ENCODE assay signal across 20 cellular contexts in genomic region chr15:45616901-45617323, GRCh38. TPM values are rescaled to one million over a fixed set of nuclear protein-coding genes. Genes with fewer than 3 reads are reported as not detected.
DNase-seq lines count a peak whose midpoint lies in the region; ATAC-seq and TF ChIP-seq lines count a peak whose summit lies in the region.
"Had no signal": no experiment of that assay in that cellular context is flagged by ENCODE, and none has a peak within 500 bp of the region (broad histone marks: within the 10 kb centered on the region; RNA-seq: fewer than 3 reads in every experiment).

No MANE protein-coding gene starts in this region.

- POLR2A ChIA-PET in PC-9 (lab: Charles Lee; ENCODE audit: unreplicated experiment), result interaction anchor here (0.7 kb wide), 1 partner anchor 413 kb away, joined by 7 read pairs; no protein-coding TSS in a partner anchor
- POLR2A ChIA-PET in CD8-positive, alpha-beta T cell (lab: Charles Lee), result interaction anchor here (1.0 kb wide), 1 partner anchor 29 kb away, joined by 3 read pairs; the partner anchor contains the start of gene BLOC1S6

- H4K20me1 ChIP-seq in PC-9 (ENCODE audit: insufficient read depth), result no peaks in the 10 kb centered on the region

- peak; percentile 23 for ATAC-seq in activated CD8-positive, alpha-beta memory T cell treated with anti-CD3 and anti-CD28 coated beads, Interleukin-2, amount 10 ng/mL, durations not matched to agents 7 days and 5 days
- ATAC-seq in esophagus mucosa, result peak; percentile 93
- ATAC-seq in GM19452 (IDR thresholded peaks at IDR 0.05; ENCODE audit: unreplicated experiment), result no peak
- no peak for ATAC-seq in CD8-positive, alpha-beta T cell
- no peak for ATAC-seq in GM19467 (IDR thresholded peaks at IDR 0.05; ENCODE audit: unreplicated experiment)
- ATAC-seq: left lobe of liver had no signal

- no peak overlapping the region for H3K27ac ChIP-seq in PC-9
- no peak overlapping the region for H3K27ac ChIP-seq in CD8-positive, alpha-beta T cell (ENCODE audit: low read depth, low read length)
- H3K27ac ChIP-seq: coronary artery, SK-N-MC, thoracic aorta had no signal

- peaks cover 14% of the 10 kb centered on the region for H3K4me1 ChIP-seq in PC-9 (replicated peaks; ENCODE audit: insufficient read depth)
- H3K4me1 ChIP-seq in CD8-positive, alpha-beta T cell (ENCODE audit: insufficient read depth, low read length), result no peaks in the 10 kb centered on the region

- H3K4me1 Mint-ChIP-seq in activated CD8-positive, alpha-beta memory T cell treated with anti-CD3 and anti-CD28 coated beads, Interleukin-2, amount 10 ng/mL, durations not matched to agents 7 days and 5 days, result peaks cover 11% of the 10 kb centered on the region
- peaks cover 3% of the 10 kb centered on the region for H3K4me1 Mint-ChIP-seq in CD8-positive, alpha-beta T cell (ENCODE audit: low read depth)

- H3K9me2 ChIP-seq in PC-9 (ENCODE audit: insufficient read depth), result no peaks in the 10 kb centered on the region

- peaks cover 12% of the 10 kb centered on the region; the same call in 1 of the 2 replicates for H3F3A ChIP-seq in PC-9 (ENCODE audit: insufficient read depth, low read depth)

- 0 out of 2 replicates have a peak overlapping the region, but pooled peaks have one; percentile 31 for H2AFZ ChIP-seq in PC-9

- no peaks in the 10 kb centered on the region for H3K79me2 ChIP-seq in PC-9 (ENCODE audit: low read depth)

- no peaks in the 10 kb centered on the region for H3K36me3 Mint-ChIP-seq in activated CD8-positive, alpha-beta memory T cell treated with anti-CD3 and anti-CD28 coated beads, Interleukin-2, amount 10 ng/mL, durations not matched to agents 7 days and 5 days
- no peaks in the 10 kb centered on the region for H3K36me3 Mint-ChIP-seq in CD8-positive, alpha-beta T cell
- H3K36me3 Mint-ChIP-seq: activated naive CD8-positive, alpha-beta T cell treated with anti-CD3 and anti-CD28 coated beads for 36 hours; CD14-positive monocyte had no signal

- CTCF ChIA-PET in activated CD8-positive, alpha-beta memory T cell treated with anti-CD3 and anti-CD28 coated beads, Interleukin-2, amount 10 ng/mL, durations not matched to agents 7 days and 5 days (lab: Charles Lee), result interaction anchor here (1.0 to 2.0 kb wide), 5 partner anchors 18 to 188 kb away, joined by 4 to 14 read pairs (median 5); partner anchors contain the start of gene SQOR
- CTCF ChIA-PET in PC-9 (lab: Charles Lee), result interaction anchor here (0.6 kb wide), 1 partner anchor 88 kb away, joined by 3 read pairs; no protein-coding TSS in a partner anchor
- CTCF ChIA-PET in CD8-positive, alpha-beta T cell (lab: Charles Lee), result interaction anchor here (0.7 to 6.4 kb wide), 4 partner anchors 13 to 187 kb away, joined by 3 to 39 read pairs (median 4); partner anchors contain the start of gene SQOR

- H3K27me3 Mint-ChIP-seq in activated CD8-positive, alpha-beta memory T cell treated with anti-CD3 and anti-CD28 coated beads, Interleukin-2, amount 10 ng/mL, durations not matched to agents 7 days and 5 days, result no peaks in the 10 kb centered on the region
- H3K27me3 Mint-ChIP-seq in CD8-positive, alpha-beta T cell (ENCODE audit: low read depth), result no peaks in the 10 kb centered on the region
- H3K27me3 Mint-ChIP-seq: activated naive CD8-positive, alpha-beta T cell treated with anti-CD3 and anti-CD28 coated beads for 36 hours had no signal

- DNase-seq in activated CD8-positive, alpha-beta memory T cell treated with anti-CD3 and anti-CD28 coated beads, Interleukin-2, amount 10 ng/mL, durations not matched to agents 7 days and 5 days, result no peak
- no peak for DNase-seq in activated CD8-positive, alpha-beta memory T cell treated with anti-CD3 and anti-CD28 coated beads, Interleukin-2, amount 50 U/mL, for 48 hours
- peak; percentile 51 to 52 for DNase-seq in PC-9
- DNase-seq in renal cortical epithelial cell (ENCODE audit: low read depth), result peak; percentile 57
- DNase-seq in CD8-positive, alpha-beta T cell, result no peak
- DNase-seq: activated CD4-positive, CD25-positive, alpha-beta regulatory T cell treated with anti-CD3 and anti-CD28 coated beads, Interleukin-2, amount 50 U/mL, for 72 hours; activated naive CD8-positive, alpha-beta T cell treated with anti-CD3 and anti-CD28 coated beads for 36 hours; DMS53; NCI-H1105 treated with DMSO at 0.1 percent for 48 hours; NCI-H2171 treated with DMSO at 0.1 percent for 48 hours; NCI-H82 had no signal

- H3K9me3 ChIP-seq in PC-9 (ENCODE audit: insufficient read depth, low read depth), result no peaks in the 10 kb centered on the region
- H3K9me3 ChIP-seq in CD8-positive, alpha-beta T cell (ENCODE audit: low read length), result no peaks in the 10 kb centered on the region
- H3K9me3 ChIP-seq: thoracic aorta had no signal

- no peak overlapping the region for H3K4me3 Mint-ChIP-seq in activated CD8-positive, alpha-beta memory T cell treated with anti-CD3 and anti-CD28 coated beads, Interleukin-2, amount 10 ng/mL, durations not matched to agents 7 days and 5 days
- no peak overlapping the region for H3K4me3 Mint-ChIP-seq in CD8-positive, alpha-beta T cell
- H3K4me3 Mint-ChIP-seq: activated naive CD8-positive, alpha-beta T cell treated with anti-CD3 and anti-CD28 coated beads for 36 hours; activated T-helper 1 cell treated with anti-CD3 and anti-CD28 coated beads, Interleukin-12 subunit alpha, Interleukin-12 subunit beta, Interleukin-2, Interleukin-4 antibody, amounts not matched to agents 30 ng/mL and 10 ng/mL and 1 ng/mL, durations not matched to agents 14 hours and 24 hours and 36 hours; CD14-positive monocyte had no signal

- no peak overlapping the region for H3K27ac Mint-ChIP-seq in activated CD8-positive, alpha-beta memory T cell treated with anti-CD3 and anti-CD28 coated beads, Interleukin-2, amount 10 ng/mL, durations not matched to agents 7 days and 5 days
- no peak overlapping the region for H3K27ac Mint-ChIP-seq in CD8-positive, alpha-beta T cell
- H3K27ac Mint-ChIP-seq: activated naive CD8-positive, alpha-beta T cell treated with anti-CD3 and anti-CD28 coated beads for 36 hours; activated T-helper 1 cell treated with anti-CD3 and anti-CD28 coated beads, Interleukin-12 subunit alpha, Interleukin-12 subunit beta, Interleukin-2, Interleukin-4 antibody, amounts not matched to agents 30 ng/mL and 10 ng/mL and 1 ng/mL, durations not matched to agents 14 hours and 24 hours and 36 hours; CD14-positive monocyte had no signal

- H3K27me3 ChIP-seq in PC-9 (ENCODE audit: insufficient read depth, low read depth), result no peaks in the 10 kb centered on the region
- no peaks in the 10 kb centered on the region for H3K27me3 ChIP-seq in CD8-positive, alpha-beta T cell (ENCODE audit: insufficient read depth, low read length)

- intact Hi-C loops in PC-9 (cut with micrococcal nuclease; ENCODE audit: unreplicated experiment), result loop anchor here (2.0 to 10.0 kb wide), 3 partner anchors 24 to 492 kb away; partner anchors contain the start of genes DUOX1 and DUOXA1
- intact Hi-C loops in CD8-positive, alpha-beta T cell (cut with DNase I, micrococcal nuclease), result loop anchor here in 1 of 2 experiments (10.0 kb wide), 1 partner anchor 492 kb away; the partner anchor contains the start of genes DUOX1 and DUOXA1

- no peaks in the 10 kb centered on the region for H3K36me3 ChIP-seq in PC-9 (ENCODE audit: low read depth)
- H3K36me3 ChIP-seq in CD8-positive, alpha-beta T cell (ENCODE audit: insufficient read depth, low read length), result no peaks in the 10 kb centered on the region
- H3K36me3 ChIP-seq: thoracic aorta had no signal

- H3K4me2 ChIP-seq in PC-9, result peak overlapping the region; percentile 26; the same call in 1 of the 2 replicates

- no peak overlapping the region for H3K4me3 ChIP-seq in PC-9
- no peak overlapping the region for H3K4me3 ChIP-seq in CD8-positive, alpha-beta T cell (ENCODE audit: low read depth, low read length)
- H3K4me3 ChIP-seq: coronary artery, SK-N-MC, thoracic aorta had no signal

- no TSS peak for BruUV-seq in PC-9 (replicated peaks; lab: Mats Ljungman, UMichigan)

- H3K9me3 Mint-ChIP-seq in activated CD8-positive, alpha-beta memory T cell treated with anti-CD3 and anti-CD28 coated beads, Interleukin-2, amount 10 ng/mL, durations not matched to agents 7 days and 5 days (ENCODE audit: low read depth), result no peaks in the 10 kb centered on the region
- H3K9me3 Mint-ChIP-seq in CD8-positive, alpha-beta T cell, result no peaks in the 10 kb centered on the region
- H3K9me3 Mint-ChIP-seq: activated naive CD8-positive, alpha-beta T cell treated with anti-CD3 and anti-CD28 coated beads for 36 hours; activated T-helper 1 cell treated with anti-CD3 and anti-CD28 coated beads, Interleukin-12 subunit alpha, Interleukin-12 subunit beta, Interleukin-2, Interleukin-4 antibody, amounts not matched to agents 30 ng/mL and 10 ng/mL and 1 ng/mL, durations not matched to agents 14 hours and 24 hours and 36 hours; CD14-positive monocyte had no signal

- no peak for TF ChIP-seq CTCF in PC-9 (conservative IDR thresholded peaks at IDR 0.05)
- TF ChIP-seq CTCF in CD8-positive, alpha-beta T cell (IDR thresholded peaks at IDR 0.05), result no peak

RNA-seq across cellular contexts. Expression of gene SQOR, which starts 17.9 kb away (rescaled TPM):
- total RNA-seq in activated CD8-positive, alpha-beta memory T cell treated with anti-CD3 and anti-CD28 coated beads, Interleukin-2, amount 10 ng/mL, durations not matched to agents 7 days and 5 days, result 10 to 100 TPM; 79.8 to 86.4 TPM
- 40.9 and 42.2 TPM in 2 replicates for total RNA-seq in PC-9 (2021)
- total RNA-seq in esophagus mucosa, result 125 TPM
- 57.4 and 313 TPM in 2 replicates for total RNA-seq in renal cortical epithelial cell
- 10 to 100 TPM; 11.8 to 14.4 TPM for total RNA-seq in CD8-positive, alpha-beta T cell

RNA-seq across cellular contexts. Expression of gene BLOC1S6, which starts 29.7 kb away (rescaled TPM):
- total RNA-seq in activated CD8-positive, alpha-beta memory T cell treated with anti-CD3 and anti-CD28 coated beads, Interleukin-2, amount 10 ng/mL, durations not matched to agents 7 days and 5 days, result 10 to 100 TPM; 33.6 to 35.7 TPM
- total RNA-seq in PC-9 (2021), result 22.7 and 29.4 TPM in 2 replicates
- total RNA-seq in esophagus mucosa, result 18.1 TPM
- total RNA-seq in renal cortical epithelial cell, result 51.5 and 88.2 TPM in 2 replicates
- 10 to 100 TPM; 78.1 to 78.9 TPM for total RNA-seq in CD8-positive, alpha-beta T cell

Comparison
In these comparisons a context has a peak if more than half of its experiments do, and no peak if none do; other contexts are left out.
1. ATAC-seq: peak in activated CD8-positive, alpha-beta memory T cell treated with anti-CD3 and anti-CD28 coated beads, Interleukin-2, amount 10 ng/mL, durations not matched to agents 7 days and 5 days (single experiment) and esophagus mucosa (single experiment); none in GM19452 (single experiment), CD8-positive, alpha-beta T cell (single experiment) and GM19467 (single experiment).
2. DNase-seq: peak in PC-9 (2 of 2) and renal cortical epithelial cell (single experiment); none in activated CD8-positive, alpha-beta memory T cell treated with anti-CD3 and anti-CD28 coated beads, Interleukin-2, amount 10 ng/mL, durations not matched to agents 7 days and 5 days (single experiment), activated CD8-positive, alpha-beta memory T cell treated with anti-CD3 and anti-CD28 coated beads, Interleukin-2, amount 50 U/mL, for 48 hours (single experiment) and CD8-positive, alpha-beta T cell (0 of 7).